17 cellular contexts compared by ENCODE assay signal in the genomic region with DNA sequence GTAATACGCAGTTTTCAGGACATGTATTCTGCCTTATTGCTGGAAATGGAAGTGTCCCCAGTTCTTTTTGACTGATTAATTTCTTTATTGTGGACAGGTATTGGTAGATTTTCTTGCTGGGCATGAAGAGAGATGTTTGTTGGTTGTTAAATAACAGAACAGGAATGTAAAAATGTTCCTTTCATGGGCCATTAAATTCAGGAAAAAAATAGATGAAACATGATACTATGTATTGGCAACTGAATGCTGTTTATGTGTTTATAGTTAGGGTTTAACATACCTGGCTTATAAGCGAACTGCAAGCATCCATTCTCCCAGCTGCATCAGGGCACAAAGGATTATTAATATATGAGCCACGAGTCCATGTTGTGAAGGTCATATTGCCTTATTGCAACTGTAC.
A peak's percentile ranks its signal among the peaks of the same experiment; 100 is the strongest.
DNase-seq lines count a peak whose midpoint lies in the region.
"Had no signal": no experiment of that assay in that cellular context is flagged by ENCODE, and none has a peak within 500 bp of the region (broad histone marks: within the 10 kb centered on the region; RNA-seq: fewer than 3 reads in every experiment).

No MANE protein-coding gene starts in this region.

- DNase-seq in DMS53 (lab: John Stamatoyannopoulos, UW) = peak; percentile 25
- no peak for DNase-seq in DMS53 treated with DMSO at 0.1 percent for 48 hours (lab: John Stamatoyannopoulos, UW; ENCODE audit: unreplicated experiment)
- DNase-seq in NCI-H1105 (lab: John Stamatoyannopoulos, UW) = peak; percentile 29
- peak; percentile 68 to 76 for DNase-seq in NCI-H526 (lab: John Stamatoyannopoulos, UW)
- peak; percentile 48 for DNase-seq in kidney tubule cell (ENCODE audit: low spot score)
- no peak for DNase-seq in RKO (ENCODE audit: low spot score)
- DNase-seq in NCI-H446 treated with DMSO at 0.1 percent for 48 hours (lab: John Stamatoyannopoulos, UW) = no peak
- no peak for DNase-seq in SW480 (ENCODE audit: low spot score)
- DNase-seq: ACHN; Calu3; CD4-positive, alpha-beta memory T cell; Karpas-422; NCI-H1417 treated with DMSO at 0.1 percent for 48 hours; NCI-H187; NCI-H510A treated with DMSO at 0.1 percent for 48 hours; SJCRH30; T-helper 1 cell had no signal

Comparison
In these comparisons a context has a peak if more than half of its experiments do, and no peak if none do; other contexts are left out.
1. DNase-seq: peak in DMS53 (single experiment), NCI-H1105 (single experiment), NCI-H526 (2 of 2) and kidney tubule cell (single experiment); none in DMS53 treated with DMSO at 0.1 percent for 48 hours (single experiment), RKO (single experiment), NCI-H446 treated with DMSO at 0.1 percent for 48 hours (single experiment) and SW480 (single experiment).